10 cellular contexts compared by ENCODE assay signal in genomic region chr11:111736191-111736590, GRCh38. TPM values are rescaled to one million over a fixed set of nuclear protein-coding genes. Genes with fewer than 3 reads are reported as not detected.
DNase-seq lines count a peak whose midpoint lies in the region; FAIRE-seq and TF ChIP-seq lines count a peak whose summit lies in the region.
"Had no signal": no experiment of that assay in that cellular context is flagged by ENCODE, and none has a peak within 500 bp of the region (broad histone marks: within the 10 kb centered on the region; RNA-seq: fewer than 3 reads in every experiment).

No MANE protein-coding gene starts in this region.

- TSS peak; percentile 65 for BruUV-seq in MCF 10A (replicated peaks; lab: Mats Ljungman, UMichigan)

- peak overlapping the region; percentile 71 for H3K4me3 Mint-ChIP-seq in MCF 10A (ENCODE audit: unreplicated experiment)
- H3K4me3 Mint-ChIP-seq: memory B cell had no signal

- no peak for FAIRE-seq in kidney (lab: Jason Lieb, UNC)

- TF ChIP-seq POLR2A in stomach (IDR thresholded peaks at IDR 0.05): no peak

- TF ChIP-seq CTCF in MCF 10A (IDR thresholded peaks at IDR 0.05; ENCODE audit: unreplicated experiment) (no peak), kidney (IDR thresholded peaks at IDR 0.05; ENCODE audit: borderline replicate concordance, extremely low read depth, insufficient read depth) (no peak), stomach (IDR thresholded peaks at IDR 0.05) (no peak)

- H3K36me3 Mint-ChIP-seq in MCF 10A (ENCODE audit: insufficient read depth, unreplicated experiment): peaks cover 41% of the 10 kb centered on the region

- H3K27me3 ChIP-seq in stomach: no peaks in the 10 kb centered on the region

- H3K4me1 ChIP-seq in kidney (ENCODE audit: control insufficient read depth in 1 of 2, insufficient read depth in 1 of 2, low read depth in 1 of 2, low read length in 2 of 2) (peaks cover 55 to 65% of the 10 kb centered on the region in 2 donors), stomach (peaks cover 43 to 79% (median 71%) of the 10 kb centered on the region in 4 donors)

- TF ChIP-seq EP300 in stomach (IDR thresholded peaks at IDR 0.05): no peak

- H3K9me3 ChIP-seq in kidney (ENCODE audit: control insufficient read depth in 1 of 2, low read length in 2 of 2): no peaks in the 10 kb centered on the region
- H3K9me3 ChIP-seq in stomach: no peaks in the 10 kb centered on the region

- peaks cover 27% of the 10 kb centered on the region for H3K4me1 Mint-ChIP-seq in MCF 10A (ENCODE audit: insufficient read depth, unreplicated experiment)
- H3K4me1 Mint-ChIP-seq: memory B cell had no signal

- 66 to 81% (median 77%) methylated on average over 10 to 11 of the region's 11 CpGs for WGBS in stomach, 5 donors

- intact Hi-C loops in MCF 10A (cut with micrococcal nuclease): no loop called here
- intact Hi-C loops in kidney (cut with DNase I): no loop called here
- intact Hi-C loops in stomach (cut with DNase I; ENCODE audit: low total_unique reads): no loop called here

- POLR2A ChIA-PET in MCF 10A (lab: Yijun Ruan, JAX): interaction anchor here (1.6 to 5.9 kb wide), 3 partner anchors 8 to 29 kb away, joined by 3 to 97 read pairs (median 4); partner anchors contain the start of gene PPP2R1B

- H3K4me3 ChIP-seq in kidney (ENCODE audit: low read length in 2 of 2): peak overlapping the region in 1 of 2 donors; percentile 12
- no peak overlapping the region for H3K4me3 ChIP-seq in stomach

- CTCF ChIA-PET in MCF 10A (lab: Yijun Ruan, JAX): interaction anchor here (0.6 to 1.0 kb wide), 3 partner anchors 30 to 142 kb away, joined by 3 read pairs; no protein-coding TSS in a partner anchor

- DNase-seq in H4 (ENCODE audit: low spot score) (peak; percentile 18), MCF 10A (ENCODE audit: unreplicated experiment) (no peak), kidney (peak; percentile 70), stomach (no peak), COLO668 (lab: John Stamatoyannopoulos, UW; ENCODE audit: unreplicated experiment) (no peak), NCI-H2029 treated with DMSO at 0.1 percent for 48 hours (lab: John Stamatoyannopoulos, UW) (no peak), NCI-H2227 treated with DMSO at 0.1 percent for 48 hours (lab: John Stamatoyannopoulos, UW) (no peak)
- DNase-seq in stimulated activated CD4-positive, alpha-beta T cell treated with anti-CD3 and anti-CD28 coated beads, Interleukin-4, amount 100 ng/mL, for 1 hour: no peak
- DNase-seq: activated T-cell treated with anti-CD3 and anti-CD28 coated beads, Interleukin-2, amount 50 U/mL, for 48 hours had no signal

- no peaks in the 10 kb centered on the region for H3K27me3 Mint-ChIP-seq in MCF 10A (ENCODE audit: insufficient read depth, unreplicated experiment)
- H3K27me3 Mint-ChIP-seq: memory B cell had no signal

- peak overlapping the region; percentile 97 to 98 for H3K27ac ChIP-seq in kidney (ENCODE audit: low read depth in 2 of 2, low read length in 2 of 2)
- H3K27ac ChIP-seq in stomach: peak overlapping the region; percentile 89 to 93 (median 90)

- H3K9me3 Mint-ChIP-seq in MCF 10A (ENCODE audit: unreplicated experiment): no peaks in the 10 kb centered on the region
- H3K9me3 Mint-ChIP-seq: memory B cell had no signal

- peaks cover 5 to 8% of the 10 kb centered on the region in 2 donors for H3K36me3 ChIP-seq in kidney (ENCODE audit: control insufficient read depth in 1 of 2, insufficient read depth in 2 of 2, low read length in 2 of 2)
- peaks cover 8 to 43% (median 17%) of the 10 kb centered on the region in 4 donors for H3K36me3 ChIP-seq in stomach

- peak overlapping the region; percentile 99 for H3K27ac Mint-ChIP-seq in MCF 10A (ENCODE audit: low read depth, unreplicated experiment)
- H3K27ac Mint-ChIP-seq: memory B cell had no signal

- H3K9ac ChIP-seq in kidney (ENCODE audit: low read length in 2 of 2): peak overlapping the region; percentile 43 to 85

RNA-seq across cellular contexts. Expression of gene PPP2R1B, which starts 30.0 kb away (rescaled TPM):
- total RNA-seq in H4 (2014; rRNA removed; shearing (Covaris generic)): 29.3 and 42.4 TPM in 2 replicates
- total RNA-seq in MCF 10A (2022): 27.3 and 35.7 TPM in 2 replicates
- total RNA-seq in kidney: 35.5 TPM
- polyA plus RNA-seq in kidney (ENCODE audit: insufficient read depth, low read depth, low replicate concordance): 11.7 TPM
- total RNA-seq in stomach: 10 to 100 TPM in 4 of 5 donors, 1 to 10 TPM in 1; 5.5 to 71.2 (median 41.1) TPM
- polyA plus RNA-seq in stomach: 10 to 100 TPM in 2 of 3 donors, 1 to 10 TPM in 1; 9.6 to 15.3 (median 13.3) TPM

Comparison
In these comparisons a context has a peak if more than half of its experiments do, and no peak if none do; other contexts are left out.
1. DNase-seq: peak in H4 (single experiment) and kidney (single experiment); none in MCF 10A (single experiment), stomach (single experiment), COLO668 (single experiment), stimulated activated CD4-positive, alpha-beta T cell treated with anti-CD3 and anti-CD28 coated beads, Interleukin-4, amount 100 ng/mL, for 1 hour (single experiment), NCI-H2029 treated with DMSO at 0.1 percent for 48 hours (single experiment) and NCI-H2227 treated with DMSO at 0.1 percent for 48 hours (single experiment).